Comparison of ENCODE assay signal across 16 cellular contexts in genomic region chr7:107007892-107008287, GRCh38.
"Had no signal": no experiment of that assay in that cellular context is flagged by ENCODE, and none has a peak within 500 bp of the region (broad histone marks: within the 10 kb centered on the region; RNA-seq: fewer than 3 reads in every experiment).

No MANE protein-coding gene starts in this region.

- H3K4me3 ChIP-seq: left lung, lung, suprapubic skin, thyroid gland, upper lobe of right lung had no signal

- H3K4me1 Mint-ChIP-seq: naive B cell had no signal

- H3K9me3 Mint-ChIP-seq: naive B cell, nephron had no signal

- H3K4me1 ChIP-seq: left lung, suprapubic skin, thyroid gland, upper lobe of right lung had no signal

- H3K4me3 Mint-ChIP-seq: naive B cell, nephron had no signal

- H3K27ac ChIP-seq: left lung, suprapubic skin, thyroid gland, upper lobe of right lung had no signal

- DNase-seq: foreskin melanocyte; left lung; mesenchymal stem cell; naive B cell; posterior cingulate gyrus; small intestine; stimulated activated CD4-positive, alpha-beta T cell treated with anti-CD3 and anti-CD28 coated beads, Interleukin-12 subunit alpha, Interleukin-12 subunit beta, amount 100 ng/mL, for 4 hours; stimulated activated CD4-positive, alpha-beta T cell treated with anti-CD3 and anti-CD28 coated beads, Interleukin-2, amount 100 ng/mL, for 48 hours; stimulated activated naive CD4-positive, alpha-beta T cell treated with Interleukin-2 at 50 U/mL for 16 hours; thyroid gland; upper lobe of right lung had no signal

- H3K36me3 Mint-ChIP-seq: naive B cell had no signal

- H3K27me3 ChIP-seq: left lung, suprapubic skin, thyroid gland, upper lobe of right lung had no signal

- ATAC-seq: left lung, upper lobe of right lung had no signal

- H3K9me3 ChIP-seq: left lung, suprapubic skin, thyroid gland, upper lobe of right lung had no signal

- FAIRE-seq: bronchial epithelial cell, keratinocyte, small intestine had no signal

- H3K36me3 ChIP-seq: left lung, suprapubic skin, thyroid gland, upper lobe of right lung had no signal
